Comparison of ENCODE assay signal across 17 cellular contexts in genomic region chr2:113768770-113769169, GRCh38.
"Had no signal": no experiment of that assay in that cellular context is flagged by ENCODE, and none has a peak within 500 bp of the region (broad histone marks: within the 10 kb centered on the region; RNA-seq: fewer than 3 reads in every experiment).

No MANE protein-coding gene starts in this region.

- ATAC-seq: naive thymus-derived CD8-positive, alpha-beta T cell; right cardiac atrium had no signal

- H3K4me3 ChIP-seq: hepatocyte, left ventricle myocardium inferior, tibial nerve, uterus had no signal

- H3K9me3 ChIP-seq: left ventricle myocardium inferior, tibial nerve, uterus had no signal

- H3K36me3 ChIP-seq: left ventricle myocardium inferior, tibial nerve, uterus had no signal

- H3K4me1 ChIP-seq: left ventricle myocardium inferior, tibial nerve, uterus had no signal

- DNase-seq: activated CD4-positive, alpha-beta T cell treated with anti-CD3 and anti-CD28 coated beads, Interleukin-2, amount 50 U/mL, for 1 hour; activated CD4-positive, CD25-positive, alpha-beta regulatory T cell; activated CD8-positive, alpha-beta memory T cell treated with anti-CD3 and anti-CD28 coated beads for 24 hours; activated naive CD4-positive, alpha-beta T cell; activated naive CD8-positive, alpha-beta T cell treated with anti-CD3 and anti-CD28 coated beads, Interleukin-2, amount 10 ng/mL, durations not matched to agents 7 days and 5 days; aorta; endodermal cell; left ventricle myocardium inferior; naive thymus-derived CD8-positive, alpha-beta T cell; right cardiac atrium; small intestine; stimulated activated CD4-positive, alpha-beta T cell treated with anti-CD3 and anti-CD28 coated beads, Interleukin-4, amount 100 ng/mL, for 24 hours; stimulated activated naive CD4-positive, alpha-beta T cell treated with Interleukin-2 at 50 U/mL for 16 hours; substantia nigra; uterus had no signal

- H3K27ac ChIP-seq: hepatocyte, left ventricle myocardium inferior, tibial nerve, uterus had no signal

- H3K27me3 ChIP-seq: hepatocyte, tibial nerve, uterus had no signal
